Comparison of ENCODE assay signal across 8 cellular contexts in the genomic region with DNA sequence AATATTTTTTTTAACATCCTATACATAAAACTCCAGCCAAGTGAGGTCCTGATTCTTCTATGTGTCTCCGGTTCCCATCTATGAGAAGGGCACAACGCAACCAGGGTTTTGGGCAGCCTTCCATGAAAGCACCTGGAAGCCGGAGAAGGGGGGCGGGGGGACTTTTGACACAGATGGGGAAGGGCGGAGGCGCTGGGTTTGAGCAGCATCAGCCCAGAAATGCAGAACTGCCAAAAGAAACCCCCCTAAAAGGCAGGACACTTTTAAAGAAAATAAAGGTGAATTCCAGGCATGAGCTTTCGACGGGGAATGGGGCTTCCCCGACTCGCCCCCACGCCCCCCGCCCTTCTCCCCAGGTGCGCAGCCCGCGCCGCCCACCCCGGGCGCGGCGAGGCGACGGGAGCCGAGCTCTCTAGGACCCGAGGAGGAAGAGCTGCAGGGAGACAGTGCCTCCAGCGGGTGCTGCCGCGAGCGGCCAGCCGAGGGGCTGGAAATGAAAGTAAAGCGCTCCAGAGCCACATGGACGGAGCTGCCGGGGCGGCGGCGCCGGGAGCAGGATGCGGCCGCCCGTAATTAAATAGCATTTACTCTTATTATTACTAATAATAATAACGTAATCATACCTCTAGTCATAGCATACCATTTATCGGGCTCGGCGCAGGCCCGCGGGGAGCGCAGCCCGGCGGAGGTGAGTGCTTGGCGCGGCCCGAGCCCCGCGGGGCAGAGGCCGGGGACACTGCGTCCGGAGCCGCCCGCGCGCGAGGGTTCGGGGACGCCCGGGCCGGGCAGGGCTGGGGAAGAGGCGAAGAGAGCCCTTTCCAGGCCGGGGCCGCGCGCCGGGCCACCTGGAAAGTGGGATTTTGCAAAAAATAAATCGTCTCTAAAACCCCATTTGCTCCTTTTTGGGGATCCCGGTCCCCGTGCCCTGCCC. TPM values are rescaled to one million over a fixed set of nuclear protein-coding genes. Genes with fewer than 3 reads are reported as not detected.
DNase-seq lines count a peak whose midpoint lies in the region; ATAC-seq lines count a peak whose summit lies in the region.

Gene ZC3H7B, plus strand, starts transcription at position 441 of the 931 bp plus-strand sequence. CDS start 19,136 bp downstream, outside the sequence.

- H3K27me3 ChIP-seq in CD4-positive, CD25-positive, alpha-beta regulatory T cell (ENCODE audit: control insufficient read depth, insufficient read depth, low read length) = no peaks in the 10 kb centered on the region

- peak within 1 kb of the TSS; percentile 88 for H3K27ac ChIP-seq in CD4-positive, CD25-positive, alpha-beta regulatory T cell (ENCODE audit: insufficient read depth, low read length, poor library complexity, severe bottlenecking)

- H3K36me3 ChIP-seq in CD4-positive, CD25-positive, alpha-beta regulatory T cell (ENCODE audit: control insufficient read depth, insufficient read depth, low read length) = no peaks in the 10 kb centered on the region

- peak within 1 kb of the TSS; percentile 80 to 88 (median 84) for H3K4me3 Mint-ChIP-seq in CD4-positive, CD25-positive, alpha-beta regulatory T cell

- DNase-seq in CD4-positive, CD25-positive, alpha-beta regulatory T cell = peak; percentile 78 to 89 (median 85)
- DNase-seq in NCI-H82 (lab: John Stamatoyannopoulos, UW) (peak; percentile 81), medulla oblongata (ENCODE audit: extremely low spot score) (peak; percentile 90)
- DNase-seq in activated CD8-positive, alpha-beta memory T cell treated with anti-CD3 and anti-CD28 coated beads for 1 hour (ENCODE audit: extremely low read depth in 1 of 2, low read depth in 1 of 2) = peak; percentile 52 to 67
- peak; percentile 79 for DNase-seq in effector CD8-positive, alpha-beta T cell (lab: John Stamatoyannopoulos, UW)
- peak; percentile 69 for DNase-seq in stimulated activated CD8-positive, alpha-beta memory T cell treated with anti-CD3 and anti-CD28 coated beads, Interleukin-12 subunit alpha, Interleukin-12 subunit beta, amount 100 ng/mL, for 1 hour (ENCODE audit: low read depth)

- H3K9me3 ChIP-seq in CD4-positive, CD25-positive, alpha-beta regulatory T cell (ENCODE audit: control insufficient read depth in 2 of 2, low read length in 2 of 2) = no peaks in the 10 kb centered on the region

- H3K27ac Mint-ChIP-seq in CD4-positive, CD25-positive, alpha-beta regulatory T cell = peak within 1 kb of the TSS; percentile 85 to 98 (median 96)

- peak within 1 kb of the TSS; percentile 73 for H3K4me3 ChIP-seq in CD4-positive, CD25-positive, alpha-beta regulatory T cell (ENCODE audit: low read depth, low read length)

- H3K27me3 Mint-ChIP-seq in CD4-positive, CD25-positive, alpha-beta regulatory T cell = peaks cover 4% of the 10 kb centered on the region

- peaks cover 6 to 36% (median 24%) of the 10 kb centered on the region in 4 donors for H3K4me1 Mint-ChIP-seq in CD4-positive, CD25-positive, alpha-beta regulatory T cell

- no peaks in the 10 kb centered on the region for H3K36me3 Mint-ChIP-seq in CD4-positive, CD25-positive, alpha-beta regulatory T cell

- H3K9me3 Mint-ChIP-seq in CD4-positive, CD25-positive, alpha-beta regulatory T cell = peaks cover 0 to 2% (median 0%) of the 10 kb centered on the region in 7 donors

- peak; percentile 97 to 99 for ATAC-seq in CD4-positive, CD25-positive, alpha-beta regulatory T cell (ENCODE audit: low read depth in 2 of 2)
- ATAC-seq in GM19372 (IDR thresholded peaks at IDR 0.05; ENCODE audit: low read depth, unreplicated experiment) (peak; percentile 80), HG03521 (IDR thresholded peaks at IDR 0.05; ENCODE audit: unreplicated experiment) (peak; percentile 83)

- H3K4me1 ChIP-seq in CD4-positive, CD25-positive, alpha-beta regulatory T cell (ENCODE audit: control insufficient read depth, insufficient read depth, low read length, poor library complexity, severe bottlenecking) = peaks cover 19% of the 10 kb centered on the region

RNA-seq across cellular contexts. Expression of gene ZC3H7B, which starts in this region (rescaled TPM):
- total RNA-seq in CD4-positive, CD25-positive, alpha-beta regulatory T cell = 39.3 TPM
- 1 to 10 TPM in 3 of 4 donors, under 1 TPM in 1; 1.00 to 1.3 (median 1.3) TPM for polyA plus RNA-seq in CD4-positive, CD25-positive, alpha-beta regulatory T cell

Comparison
In these comparisons a context has a peak if more than half of its experiments do, and no peak if none do; other contexts are left out.
1. Peak in every context shown above with its lines: DNase-seq, ATAC-seq, H3K4me3 ChIP-seq and H3K27ac ChIP-seq.